In genomic region chr5:173598686-173599085, GRCh38 we compare ENCODE assay signal across 29 cellular contexts.
"Had no signal": no experiment of that assay in that cellular context is flagged by ENCODE, and none has a peak within 500 bp of the region (broad histone marks: within the 10 kb centered on the region; RNA-seq: fewer than 3 reads in every experiment).

No MANE protein-coding gene starts in this region.

- H3K36me3 ChIP-seq: Peyer's patch had no signal

- H3K27ac Mint-ChIP-seq: activated CD4-positive, alpha-beta memory T cell treated with anti-CD3 and anti-CD28 coated beads, Interleukin-2, amount 10 ng/mL, durations not matched to agents 7 days and 5 days; activated CD4-positive, alpha-beta T cell treated with anti-CD3 and anti-CD28 coated beads, Interleukin-2, amount 10 ng/mL, durations not matched to agents 7 days and 5 days; activated naive CD4-positive, alpha-beta T cell treated with anti-CD3 and anti-CD28 coated beads, Interleukin-2, amount 50 U/mL, for 24 hours; activated T-helper 1 cell treated with anti-CD3 and anti-CD28 coated beads, Interleukin-12 subunit alpha, Interleukin-12 subunit beta, Interleukin-2, Interleukin-4 antibody, amounts not matched to agents 30 ng/mL and 10 ng/mL and 1 ng/mL, durations not matched to agents 14 hours and 24 hours and 36 hours; T-cell had no signal

- H3K27ac ChIP-seq: body of pancreas, Peyer's patch, SK-N-MC had no signal

- H3K27me3 Mint-ChIP-seq: activated CD4-positive, alpha-beta memory T cell treated with anti-CD3 and anti-CD28 coated beads, Interleukin-2, amount 10 ng/mL, durations not matched to agents 7 days and 5 days; activated CD4-positive, alpha-beta T cell treated with anti-CD3 and anti-CD28 coated beads, Interleukin-2, amount 10 ng/mL, durations not matched to agents 7 days and 5 days; activated naive CD4-positive, alpha-beta T cell treated with anti-CD3 and anti-CD28 coated beads, Interleukin-2, amount 50 U/mL, for 24 hours; central memory CD8-positive, alpha-beta T cell; T-cell had no signal

- H3K4me1 Mint-ChIP-seq: activated CD4-positive, alpha-beta memory T cell treated with anti-CD3 and anti-CD28 coated beads, Interleukin-2, amount 10 ng/mL, durations not matched to agents 7 days and 5 days; activated CD4-positive, alpha-beta T cell treated with anti-CD3 and anti-CD28 coated beads, Interleukin-2, amount 10 ng/mL, durations not matched to agents 7 days and 5 days had no signal

- H3K9me3 ChIP-seq: body of pancreas, Peyer's patch had no signal

- DNase-seq: activated CD4-positive, alpha-beta memory T cell treated with anti-CD3 and anti-CD28 coated beads, Interleukin-2, amount 10 ng/mL, durations not matched to agents 7 days and 5 days; activated CD4-positive, alpha-beta T cell treated with anti-CD3 and anti-CD28 coated beads, Interleukin-2, amount 10 ng/mL, durations not matched to agents 7 days and 5 days; activated CD4-positive, CD25-positive, alpha-beta regulatory T cell; activated CD8-positive, alpha-beta memory T cell treated with anti-CD3 and anti-CD28 coated beads, Interleukin-2, amount 50 U/mL, for 48 hours; activated effector memory CD4-positive, alpha-beta T cell treated with Interleukin-2 at 50 U/mL for 16 hours; activated naive CD4-positive, alpha-beta T cell; activated T-cell treated with anti-CD3 and anti-CD28 coated beads, Interleukin-2, amount 50 U/mL, for 1 hour; aorta; MG63; MV-4-11; NCI-H1092 treated with DMSO at 0.1 percent for 48 hours; NCI-H1417 treated with DMSO at 0.1 percent for 48 hours; NCI-H1694 treated with DMSO at 0.1 percent for 48 hours; NCI-H2029 treated with DMSO at 0.1 percent for 48 hours; NCI-H510A treated with DMSO at 0.1 percent for 48 hours; NCI-H69; NK-92 treated with Interleukin-12 subunit alpha and Interleukin-12 subunit beta, amount 100 ng/mL, for 24 hours; OCI-M1; Peyer's patch; SHP77; T-cell; T-helper 2 cell; T1000 had no signal

- H3K27me3 ChIP-seq: body of pancreas, MG63, Peyer's patch had no signal

- H3K4me3 Mint-ChIP-seq: activated CD4-positive, alpha-beta memory T cell treated with anti-CD3 and anti-CD28 coated beads, Interleukin-2, amount 10 ng/mL, durations not matched to agents 7 days and 5 days; activated CD4-positive, alpha-beta T cell treated with anti-CD3 and anti-CD28 coated beads, Interleukin-2, amount 10 ng/mL, durations not matched to agents 7 days and 5 days; activated naive CD4-positive, alpha-beta T cell treated with anti-CD3 and anti-CD28 coated beads, Interleukin-2, amount 50 U/mL, for 24 hours; activated T-helper 1 cell treated with anti-CD3 and anti-CD28 coated beads, Interleukin-12 subunit alpha, Interleukin-12 subunit beta, Interleukin-2, Interleukin-4 antibody, amounts not matched to agents 30 ng/mL and 10 ng/mL and 1 ng/mL, durations not matched to agents 14 hours and 24 hours and 36 hours; central memory CD8-positive, alpha-beta T cell; T-cell had no signal

- H3K9me3 Mint-ChIP-seq: activated naive CD4-positive, alpha-beta T cell treated with anti-CD3 and anti-CD28 coated beads, Interleukin-2, amount 50 U/mL, for 24 hours had no signal

- FAIRE-seq: TTC549 had no signal

- H3K4me3 ChIP-seq: body of pancreas, MG63, Peyer's patch, SK-N-MC had no signal

- ATAC-seq: body of pancreas, T-cell had no signal

- H3K4me1 ChIP-seq: Peyer's patch had no signal
